Comparison of ENCODE assay signal across 9 cellular contexts in genomic region chr2:136206613-136207012, GRCh38.
DNase-seq lines count a peak whose midpoint lies in the region; ATAC-seq and TF ChIP-seq lines count a peak whose summit lies in the region.
"Had no signal": no experiment of that assay in that cellular context is flagged by ENCODE, and none has a peak within 500 bp of the region (broad histone marks: within the 10 kb centered on the region; RNA-seq: fewer than 3 reads in every experiment).

No MANE protein-coding gene starts in this region.

- H3K36me3 Mint-ChIP-seq in activated CD4-positive, alpha-beta T cell treated with anti-CD3 and anti-CD28 coated beads for 36 hours (ENCODE audit: low read depth): peaks cover 7% of the 10 kb centered on the region

- no peaks in the 10 kb centered on the region for H3K36me3 ChIP-seq in heart right ventricle

- peak overlapping the region; percentile 26 for H3K4me3 Mint-ChIP-seq in activated CD4-positive, alpha-beta T cell treated with anti-CD3 and anti-CD28 coated beads for 36 hours
- H3K4me3 Mint-ChIP-seq: T-cell had no signal

- peaks cover 0 to 18% (median 0%) of the 10 kb centered on the region in 11 donors for H3K9me3 ChIP-seq in heart right ventricle

- peak; percentile 77 for DNase-seq in activated CD4-positive, alpha-beta T cell treated with anti-CD3 and anti-CD28 coated beads for 36 hours
- no peak for DNase-seq in activated CD4-positive, alpha-beta T cell treated with anti-CD3 and anti-CD28 coated beads for 4 hours
- peak; percentile 33 for DNase-seq in NCI-H2029 treated with DMSO at 0.1 percent for 48 hours (lab: John Stamatoyannopoulos, UW)
- DNase-seq in pons (ENCODE audit: low spot score): peak; percentile 12
- DNase-seq in kidney glomerular epithelial cell (lab: John Stamatoyannopoulos, UW): no peak
- no peak for DNase-seq in NCI-H128 (lab: John Stamatoyannopoulos, UW; ENCODE audit: unreplicated experiment)
- no peak for DNase-seq in heart right ventricle

- CTCF ChIA-PET in activated CD4-positive, alpha-beta T cell treated with anti-CD3 and anti-CD28 coated beads for 36 hours (lab: Charles Lee): interaction anchor here (0.6 to 1.6 kb wide), 8 partner anchors 11 to 180 kb away, joined by 3 to 6 read pairs (median 3); no protein-coding TSS in a partner anchor

- peak; percentile 81 for ATAC-seq in activated CD4-positive, alpha-beta T cell treated with anti-CD3 and anti-CD28 coated beads for 36 hours
- ATAC-seq in HG02642 (IDR thresholded peaks at IDR 0.05; ENCODE audit: poor library complexity, unreplicated experiment): peak; percentile 97
- ATAC-seq in heart right ventricle: no peak

- peaks cover 36% of the 10 kb centered on the region for H3K4me1 Mint-ChIP-seq in activated CD4-positive, alpha-beta T cell treated with anti-CD3 and anti-CD28 coated beads for 36 hours

- peaks cover 2% of the 10 kb centered on the region for H3K27me3 Mint-ChIP-seq in activated CD4-positive, alpha-beta T cell treated with anti-CD3 and anti-CD28 coated beads for 36 hours
- H3K27me3 Mint-ChIP-seq: T-cell had no signal

- H3K27ac ChIP-seq in heart right ventricle: peak overlapping the region in 1 of 10 donors; percentile 61

- H3K27ac Mint-ChIP-seq in activated CD4-positive, alpha-beta T cell treated with anti-CD3 and anti-CD28 coated beads for 36 hours: peak overlapping the region; percentile 88

- POLR2A ChIA-PET in activated CD4-positive, alpha-beta T cell treated with anti-CD3 and anti-CD28 coated beads for 36 hours (lab: Charles Lee): interaction anchor here (0.6 to 1.6 kb wide), 7 partner anchors 32 to 258 kb away, joined by 3 to 7 read pairs (median 4); no protein-coding TSS in a partner anchor

- TF ChIP-seq CTCF in heart right ventricle (IDR thresholded peaks at IDR 0.05): no peak

- H3K9me3 Mint-ChIP-seq in activated CD4-positive, alpha-beta T cell treated with anti-CD3 and anti-CD28 coated beads for 36 hours (ENCODE audit: low read depth): peaks cover 17% of the 10 kb centered on the region

- no peak overlapping the region for H3K4me3 ChIP-seq in heart right ventricle

- intact Hi-C loops in activated CD4-positive, alpha-beta T cell treated with anti-CD3 and anti-CD28 coated beads for 36 hours (cut with DNase I, micrococcal nuclease): loop anchor here (2.0 kb wide), 4 partner anchors 72 to 176 kb away; no protein-coding TSS in a partner anchor
- intact Hi-C loops in heart right ventricle (cut with DNase I): no loop called here

- 86% methylated on average over 7 of the region's 7 CpGs for WGBS in heart right ventricle, 2 donors

- H3K4me1 ChIP-seq in heart right ventricle: peaks cover 0 to 56% (median 0%) of the 10 kb centered on the region in 9 donors

- peaks cover 0 to 3% (median 0%) of the 10 kb centered on the region in 7 donors for H3K27me3 ChIP-seq in heart right ventricle

Comparison
In these comparisons a context has a peak if more than half of its experiments do, and no peak if none do; other contexts are left out.
1. DNase-seq: peak in activated CD4-positive, alpha-beta T cell treated with anti-CD3 and anti-CD28 coated beads for 36 hours (single experiment), NCI-H2029 treated with DMSO at 0.1 percent for 48 hours (single experiment) and pons (single experiment); none in activated CD4-positive, alpha-beta T cell treated with anti-CD3 and anti-CD28 coated beads for 4 hours (0 of 2), kidney glomerular epithelial cell (single experiment), NCI-H128 (single experiment) and heart right ventricle (0 of 2).
2. ATAC-seq: peak in activated CD4-positive, alpha-beta T cell treated with anti-CD3 and anti-CD28 coated beads for 36 hours (single experiment) and HG02642 (single experiment); none in heart right ventricle (0 of 8).
3. intact Hi-C loops: an anchor here in activated CD4-positive, alpha-beta T cell treated with anti-CD3 and anti-CD28 coated beads for 36 hours (2.0 kb wide); none called in heart right ventricle.